8 cellular contexts compared by ENCODE assay signal in the genomic region with DNA sequence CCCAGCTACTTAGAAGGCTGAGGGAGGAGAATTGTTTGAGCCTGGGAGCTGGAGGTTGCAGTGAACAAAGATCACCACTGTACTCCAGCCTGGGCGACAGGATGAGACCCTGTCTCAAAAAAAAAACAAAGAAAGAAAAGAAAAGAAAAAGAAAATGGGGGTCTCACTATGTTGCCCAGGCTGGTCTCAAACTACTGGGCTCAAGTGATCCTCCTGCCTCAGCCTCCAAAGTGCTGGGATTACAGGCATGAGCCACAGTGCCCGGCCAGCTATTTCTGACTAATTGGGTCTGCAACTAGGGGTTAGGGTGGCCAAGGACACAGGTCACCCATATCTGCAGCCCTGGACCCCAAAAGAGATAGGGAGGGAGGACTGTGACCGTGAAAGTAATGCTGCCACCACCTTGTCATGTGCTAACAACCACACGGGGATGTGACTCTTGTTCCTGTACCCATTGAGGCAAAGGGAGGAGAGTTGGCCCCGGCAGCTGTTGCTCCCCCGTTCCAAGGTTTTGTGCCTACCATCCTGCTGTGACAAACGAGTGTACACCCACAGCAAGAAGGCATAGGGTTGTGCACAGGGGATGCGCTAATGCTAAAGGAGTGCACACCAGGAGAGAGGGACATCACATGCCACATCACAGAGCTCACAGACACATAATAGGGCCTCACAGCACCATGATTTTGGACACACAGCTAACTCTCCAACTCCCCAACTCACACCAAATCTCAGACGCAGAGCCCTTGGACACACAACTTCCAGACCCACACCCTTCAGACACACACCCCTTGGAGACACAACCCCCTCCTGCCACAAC. TPM values are rescaled to one million over a fixed set of nuclear protein-coding genes. Genes with fewer than 3 reads are reported as not detected.
A peak's percentile ranks its signal among the peaks of the same experiment; 100 is the strongest.
DNase-seq lines count a peak whose midpoint lies in the region; ATAC-seq and FAIRE-seq lines count a peak whose summit lies in the region.

No MANE protein-coding gene starts in this region.

- no peaks in the 10 kb centered on the region for H3K9me3 Mint-ChIP-seq in dendritic cell treated with granulocyte-macrophage colony-stimulating factor and Interleukin-4, amounts not matched to agents 40 ng/mL and 50 ng/mL, for 4 days

- no peaks in the 10 kb centered on the region for H3K9me3 ChIP-seq in trophoblast cell (ENCODE audit: insufficient read depth, low read depth, low read length)

- no peaks in the 10 kb centered on the region for H3K79me1 ChIP-seq in trophoblast cell (ENCODE audit: low read length)

- H3K27me3 Mint-ChIP-seq in dendritic cell treated with granulocyte-macrophage colony-stimulating factor and Interleukin-4, amounts not matched to agents 40 ng/mL and 50 ng/mL, for 4 days, result peaks cover 23% of the 10 kb centered on the region

- H2AK5ac ChIP-seq in trophoblast cell (ENCODE audit: low read length), result no peak overlapping the region

- intact Hi-C loops in dendritic cell treated with granulocyte-macrophage colony-stimulating factor and Interleukin-4, amounts not matched to agents 40 ng/mL and 50 ng/mL, for 4 days (cut with micrococcal nuclease), result no loop called here

- peaks cover 27% of the 10 kb centered on the region for H3K4me1 Mint-ChIP-seq in dendritic cell treated with granulocyte-macrophage colony-stimulating factor and Interleukin-4, amounts not matched to agents 40 ng/mL and 50 ng/mL, for 4 days (ENCODE audit: low read depth)

- no peak overlapping the region for H2AFZ ChIP-seq in trophoblast cell (ENCODE audit: insufficient read depth, low read length, poor library complexity)

- no peaks in the 10 kb centered on the region for H3K36me3 ChIP-seq in trophoblast cell (ENCODE audit: control insufficient read depth in 1 of 2, insufficient read depth in 2 of 2, low read length in 2 of 2)

- no CpG with 5 or more reads among the region's 9 CpGs for WGBS in trophoblast cell (ENCODE audit: extremely low coverage, insufficient coverage, insufficient read length)

- no peak overlapping the region for H3K4ac ChIP-seq in trophoblast cell (ENCODE audit: low read depth, low read length)

- H4K12ac ChIP-seq in trophoblast cell (ENCODE audit: low read depth, low read length), result no peak overlapping the region

- no peak overlapping the region for H3K27ac ChIP-seq in trophoblast cell (ENCODE audit: low read depth, low read length)

- H3K9ac ChIP-seq in trophoblast cell (ENCODE audit: low read length), result no peak overlapping the region

- FAIRE-seq in GM18507 (lab: Jason Lieb, UNC) (peak; percentile 5), HTR-8/SVneo (lab: Jason Lieb, UNC) (peak; percentile 84)

- no peak overlapping the region for H4K8ac ChIP-seq in trophoblast cell (ENCODE audit: low read depth, low read length)

- H3K36me3 Mint-ChIP-seq in dendritic cell treated with granulocyte-macrophage colony-stimulating factor and Interleukin-4, amounts not matched to agents 40 ng/mL and 50 ng/mL, for 4 days (ENCODE audit: low read depth), result peaks cover 35% of the 10 kb centered on the region

- H3K4me3 Mint-ChIP-seq in dendritic cell treated with granulocyte-macrophage colony-stimulating factor and Interleukin-4, amounts not matched to agents 40 ng/mL and 50 ng/mL, for 4 days, result peak overlapping the region; percentile 52

- no peak overlapping the region for H3K14ac ChIP-seq in trophoblast cell (ENCODE audit: low read length)

- H3K18ac ChIP-seq in trophoblast cell (ENCODE audit: low read length), result no peak overlapping the region

- no peak overlapping the region for H3K27ac Mint-ChIP-seq in dendritic cell treated with granulocyte-macrophage colony-stimulating factor and Interleukin-4, amounts not matched to agents 40 ng/mL and 50 ng/mL, for 4 days

- no peak overlapping the region for H2BK12ac ChIP-seq in trophoblast cell (ENCODE audit: low read length)

- no peaks in the 10 kb centered on the region for H3K27me3 ChIP-seq in trophoblast cell (ENCODE audit: insufficient read depth, low read length)

- H3K79me2 ChIP-seq in trophoblast cell (ENCODE audit: control insufficient read depth, insufficient read depth, low read length, poor library complexity), result no peaks in the 10 kb centered on the region

- ATAC-seq in HG03520 (IDR thresholded peaks at IDR 0.05; ENCODE audit: unreplicated experiment) (no peak), HG03469 (IDR thresholded peaks at IDR 0.05; ENCODE audit: unreplicated experiment) (no peak)

- no peak overlapping the region for H2BK5ac ChIP-seq in trophoblast cell (ENCODE audit: low read depth, low read length, poor library complexity)

- no peak overlapping the region for H3K23ac ChIP-seq in trophoblast cell (ENCODE audit: low read length)

- no peak overlapping the region for H3K4me3 ChIP-seq in trophoblast cell (ENCODE audit: low read depth, low read length)

- DNase-seq in GM18507 (ENCODE audit: extremely low spot score, insufficient read length, low read depth), result no peak
- no peak for DNase-seq in HTR-8/SVneo (ENCODE audit: insufficient read length, low spot score)
- no peak for DNase-seq in trophoblast cell
- DNase-seq in SK-N-DZ (ENCODE audit: low spot score), result no peak
- DNase-seq in cerebellar cortex (ENCODE audit: low spot score), result no peak

- peaks cover 0 to 5% of the 10 kb centered on the region in 2 experiments for H3K4me1 ChIP-seq in trophoblast cell (ENCODE audit: control insufficient read depth in 1 of 2, insufficient read depth in 2 of 2, low read length in 2 of 2)

- H2BK120ac ChIP-seq in trophoblast cell (ENCODE audit: insufficient read depth, low read length, poor library complexity), result no peak overlapping the region

- no peak overlapping the region for H4K91ac ChIP-seq in trophoblast cell (ENCODE audit: low read depth, low read length)

- H3K4me2 ChIP-seq in trophoblast cell (ENCODE audit: low read length), result peak overlapping the region; percentile 46

RNA-seq across cellular contexts. Expression of a gene that starts 0.6 kb away (rescaled TPM):
- polyA plus RNA-seq in trophoblast cell (2013), result 1.1 and 1.2 TPM in 2 replicates
- polyA plus RNA-seq in SK-N-DZ (2014; cell fraction: cytosol; rRNA removed), result 0.30 TPM in 1 of 2 replicates, not detected in the other
- polyA plus RNA-seq in SK-N-DZ (2014; cell fraction: nucleus; rRNA removed), result 0.18 TPM in 1 of 2 replicates, not detected in the other

RNA-seq across cellular contexts. Expression of a gene that starts 22.5 kb away (rescaled TPM):
- 18.6 and 19.2 TPM in 2 replicates for polyA plus RNA-seq in trophoblast cell (2013)
- polyA plus RNA-seq in SK-N-DZ (2014; cell fraction: cytosol; rRNA removed), result 19.5 and 32.7 TPM in 2 replicates
- 22.7 and 25.5 TPM in 2 replicates for polyA plus RNA-seq in SK-N-DZ (2014; cell fraction: nucleus; rRNA removed)

RNA-seq across cellular contexts. Expression of a gene that starts 22.6 kb away (rescaled TPM):
- polyA plus RNA-seq in trophoblast cell (2013), result 108 and 112 TPM in 2 replicates
- polyA plus RNA-seq in SK-N-DZ (2014; cell fraction: cytosol; rRNA removed), result 52.7 and 64.4 TPM in 2 replicates
- 103 and 124 TPM in 2 replicates for polyA plus RNA-seq in SK-N-DZ (2014; cell fraction: nucleus; rRNA removed)

RNA-seq across cellular contexts. Expression of a gene that starts 31.2 kb away (rescaled TPM):
- polyA plus RNA-seq in trophoblast cell (2013), result 18.3 and 18.4 TPM in 2 replicates
- 31.6 and 33.6 TPM in 2 replicates for polyA plus RNA-seq in SK-N-DZ (2014; cell fraction: cytosol; rRNA removed)
- polyA plus RNA-seq in SK-N-DZ (2014; cell fraction: nucleus; rRNA removed), result 78.7 and 92.4 TPM in 2 replicates

RNA-seq across cellular contexts. Expression of a gene that starts 33.8 kb away (rescaled TPM):
- 9.3 and 10.1 TPM in 2 replicates for polyA plus RNA-seq in trophoblast cell (2013)
- polyA plus RNA-seq in SK-N-DZ (2014; cell fraction: cytosol; rRNA removed), result 45.5 and 49.9 TPM in 2 replicates
- polyA plus RNA-seq in SK-N-DZ (2014; cell fraction: nucleus; rRNA removed), result 59.5 and 64.6 TPM in 2 replicates
